Comparison of ENCODE assay signal across 8 cellular contexts in genomic region chr15:101187820-101188516, GRCh38.
DNase-seq lines count a peak whose midpoint lies in the region; ATAC-seq, FAIRE-seq and TF ChIP-seq lines count a peak whose summit lies in the region.

No MANE protein-coding gene starts in this region.

- DNase-seq in AG20443 (ENCODE audit: low spot score) (peak; percentile 32), right atrium auricular region (ENCODE audit: low spot score) (no peak), testis (no peak), LoVo (ENCODE audit: low spot score) (no peak), NCI-H146 treated with DMSO at 0.1 percent for 48 hours (lab: John Stamatoyannopoulos, UW; ENCODE audit: unreplicated experiment) (no peak), urothelium cell line (ENCODE audit: low spot score) (no peak)
- DNase-seq in activated CD8-positive, alpha-beta T cell treated with anti-CD3 and anti-CD28 coated beads for 36 hours, result no peak

- H3K27ac Mint-ChIP-seq in activated CD8-positive, alpha-beta T cell treated with anti-CD3 and anti-CD28 coated beads for 36 hours, result peak overlapping the region; percentile 84

- no peaks in the 10 kb centered on the region for H3K36me3 ChIP-seq in right atrium auricular region
- H3K36me3 ChIP-seq in testis (ENCODE audit: low read depth, missing control alignments), result no peaks in the 10 kb centered on the region

- H3K4me1 ChIP-seq in right atrium auricular region (peaks cover 0 to 96% of the 10 kb centered on the region in 2 donors), testis (peaks cover 53% of the 10 kb centered on the region)

- H3K9me3 Mint-ChIP-seq in activated CD8-positive, alpha-beta T cell treated with anti-CD3 and anti-CD28 coated beads for 36 hours, result no peaks in the 10 kb centered on the region

- CTCF ChIA-PET in activated CD8-positive, alpha-beta T cell treated with anti-CD3 and anti-CD28 coated beads for 36 hours (lab: Charles Lee), result interaction anchor here (1.0 kb wide), 2 partner anchors 17 to 70 kb away, joined by 4 to 5 read pairs; no protein-coding TSS in a partner anchor

- POLR2A ChIA-PET in activated CD8-positive, alpha-beta T cell treated with anti-CD3 and anti-CD28 coated beads for 36 hours (lab: Charles Lee), result interaction anchor here (1.0 to 2.0 kb wide), 4 partner anchors 17 to 63 kb away, joined by 3 to 8 read pairs (median 5); partner anchors contain the start of gene CHSY1

- no peaks in the 10 kb centered on the region for H3K27me3 Mint-ChIP-seq in activated CD8-positive, alpha-beta T cell treated with anti-CD3 and anti-CD28 coated beads for 36 hours

- no peak for TF ChIP-seq CTCF in activated CD8-positive, alpha-beta T cell treated with anti-CD3 and anti-CD28 coated beads for 36 hours (IDR thresholded peaks at IDR 0.05)
- TF ChIP-seq CTCF in right atrium auricular region (IDR thresholded peaks at IDR 0.05) (no peak), testis (IDR thresholded peaks at IDR 0.05) (no peak)

- no peak for FAIRE-seq in urothelium cell line (lab: Jason Lieb, UNC)

- peak; percentile 71 for ATAC-seq in GM21526 (IDR thresholded peaks at IDR 0.05; ENCODE audit: low FRiP score, unreplicated experiment)
- peak; percentile 9 for ATAC-seq in activated CD8-positive, alpha-beta T cell treated with anti-CD3 and anti-CD28 coated beads for 36 hours

- H3K36me3 Mint-ChIP-seq in activated CD8-positive, alpha-beta T cell treated with anti-CD3 and anti-CD28 coated beads for 36 hours (ENCODE audit: low read depth), result peaks cover 49% of the 10 kb centered on the region

- H3K27me3 ChIP-seq in right atrium auricular region (no peaks in the 10 kb centered on the region), testis (no peaks in the 10 kb centered on the region)

- peak overlapping the region; percentile 31 for H3K4me3 Mint-ChIP-seq in activated CD8-positive, alpha-beta T cell treated with anti-CD3 and anti-CD28 coated beads for 36 hours

- H3K9me3 ChIP-seq in right atrium auricular region (no peaks in the 10 kb centered on the region), testis (no peaks in the 10 kb centered on the region)

- H3K4me1 Mint-ChIP-seq in activated CD8-positive, alpha-beta T cell treated with anti-CD3 and anti-CD28 coated beads for 36 hours (ENCODE audit: low read depth), result peaks cover 90% of the 10 kb centered on the region

- H3K27ac ChIP-seq in right atrium auricular region, result peak overlapping the region; percentile 87 to 88
- peak overlapping the region; percentile 61 to 87 for H3K27ac ChIP-seq in testis

- no peak for TF ChIP-seq POLR2A in testis (IDR thresholded peaks at IDR 0.05)

- intact Hi-C loops in activated CD8-positive, alpha-beta T cell treated with anti-CD3 and anti-CD28 coated beads for 36 hours (cut with micrococcal nuclease), result loop anchor here (2.0 to 5.0 kb wide), 2 partner anchors 19 to 61 kb away; no protein-coding TSS in a partner anchor
- intact Hi-C loops in testis (cut with DNase I; ENCODE audit: low total_unique reads), result loop anchor here (5.0 kb wide), 1 partner anchor 64 kb away; the partner anchor contains the start of gene CHSY1

- 24 to 29% methylated on average over 17 of the region's 17 CpGs for WGBS in testis, 2 donors

- H3K4me3 ChIP-seq in right atrium auricular region (peak overlapping the region; percentile 29 to 43), testis (peak overlapping the region in 1 of 2 donors; percentile 11)
